18 cellular contexts compared by ENCODE assay signal in genomic region chr10:11702264-11702663, GRCh38.
"Had no signal": no experiment of that assay in that cellular context is flagged by ENCODE, and none has a peak within 500 bp of the region (broad histone marks: within the 10 kb centered on the region; RNA-seq: fewer than 3 reads in every experiment).

No MANE protein-coding gene starts in this region.

- ATAC-seq: SK-N-SH treated with all-trans-retinoic acid at 6 μM for 48 hours had no signal

- DNase-seq: KBM-7, MV-4-11, NCI-H1048, NCI-H1105, NCI-H1417, NCI-H1436 treated with DMSO at 0.1 percent for 48 hours, NCI-H1694, NCI-H1930, NCI-H2081, NCI-H2107, NCI-H2227 treated with DMSO at 0.1 percent for 48 hours, NCI-H524, NCI-H526 treated with DMSO at 0.1 percent for 48 hours, NCI-H774, Right ventricle myocardium superior, RPMI8226, SIG-M5 had no signal
